In the genomic region with DNA sequence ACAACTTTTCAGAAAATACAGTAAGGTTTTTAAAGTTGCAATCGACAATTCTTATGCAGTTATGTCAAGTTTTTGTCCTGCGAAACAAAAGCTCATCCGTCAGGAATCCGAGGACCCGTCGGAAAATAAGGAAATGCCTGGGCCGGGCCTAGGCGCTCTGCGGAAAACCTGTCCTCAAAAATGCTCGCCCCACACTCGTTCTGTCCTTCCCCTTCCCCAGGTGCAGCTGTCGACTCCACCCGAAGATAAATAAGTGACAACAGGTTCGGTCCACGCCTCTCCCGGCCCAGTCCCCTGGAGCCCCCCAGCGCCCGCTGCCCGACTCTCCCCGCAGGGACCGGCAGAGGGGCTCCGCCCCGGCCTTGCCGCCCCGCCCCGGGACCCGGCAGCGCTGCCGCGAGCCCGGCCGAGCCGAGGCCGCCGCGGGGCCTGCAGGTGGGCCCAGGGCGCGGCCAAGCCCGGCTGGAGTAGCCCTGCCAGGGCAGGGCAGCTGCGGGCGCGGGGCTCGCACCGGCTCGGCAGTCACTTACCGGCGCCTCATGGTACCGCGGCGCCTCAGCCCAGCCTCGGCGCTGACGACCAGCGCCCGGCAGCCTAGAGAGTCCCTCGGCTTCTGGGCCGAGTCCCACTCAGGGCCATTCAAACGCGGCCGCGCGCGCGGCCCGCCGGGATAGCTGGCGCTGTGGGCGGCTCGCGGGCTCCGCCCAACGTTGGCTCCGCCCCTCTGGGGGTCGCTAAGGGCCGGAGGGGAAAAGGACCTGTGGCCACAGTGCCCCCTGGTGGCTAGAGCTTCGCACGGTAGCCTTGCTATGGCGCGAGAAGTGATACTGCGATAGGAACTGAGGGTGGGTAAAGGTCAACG, we compare ENCODE assay signal across 8 cellular contexts. TPM values are rescaled to one million over a fixed set of nuclear protein-coding genes. Genes with fewer than 3 reads are reported as not detected.
DNase-seq lines count a peak whose midpoint lies in the region; ATAC-seq, FAIRE-seq and TF ChIP-seq lines count a peak whose summit lies in the region.

A gene with protein sequence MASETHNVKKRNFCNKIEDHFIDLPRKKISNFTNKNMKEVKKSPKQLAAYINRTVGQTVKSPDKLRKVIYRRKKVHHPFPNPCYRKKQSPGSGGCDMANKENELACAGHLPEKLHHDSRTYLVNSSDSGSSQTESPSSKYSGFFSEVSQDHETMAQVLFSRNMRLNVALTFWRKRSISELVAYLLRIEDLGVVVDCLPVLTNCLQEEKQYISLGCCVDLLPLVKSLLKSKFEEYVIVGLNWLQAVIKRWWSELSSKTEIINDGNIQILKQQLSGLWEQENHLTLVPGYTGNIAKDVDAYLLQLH (minus strand): TSS at position 676 of the 862 bp plus-strand sequence. CDS start 46,420 bp downstream, outside the sequence.

- H3K27ac ChIP-seq in WERI-Rb-1 (peak within 1 kb of the TSS; percentile 83), spleen (peak within 1 kb of the TSS; percentile 66 to 92 (median 88))

- no peaks in the 10 kb centered on the region for H3K9me3 ChIP-seq in WERI-Rb-1 (ENCODE audit: severe bottlenecking)
- H3K9me3 ChIP-seq in spleen, result no peaks in the 10 kb centered on the region

- H3K27ac Mint-ChIP-seq in immature natural killer cell, result peak within 1 kb of the TSS; percentile 74 to 91 (median 82)

- H3K4me3 Mint-ChIP-seq in immature natural killer cell, result peak within 1 kb of the TSS; percentile 86 to 91 (median 89)

- H3K4me1 Mint-ChIP-seq in immature natural killer cell, result peaks cover 21 to 30% of the 10 kb centered on the region in 2 donors

- H3K4me3 ChIP-seq in AG09309 (ENCODE audit: control insufficient read depth, low read depth, low read length) (peak within 1 kb of the TSS; percentile 54), WERI-Rb-1 (ENCODE audit: low read depth, low read length) (peak within 1 kb of the TSS; percentile 68), bronchial epithelial cell (ENCODE audit: low read depth, low read length) (peak within 1 kb of the TSS; percentile 76), spleen (peak within 1 kb of the TSS; percentile 56 to 85 (median 60))

- ATAC-seq in GM18907 (IDR thresholded peaks at IDR 0.05; ENCODE audit: unreplicated experiment), result peak; percentile 97
- peak; percentile 94 for ATAC-seq in HG03159 (IDR thresholded peaks at IDR 0.05; ENCODE audit: unreplicated experiment)

- no peaks in the 10 kb centered on the region for H3K36me3 Mint-ChIP-seq in immature natural killer cell

- TF ChIP-seq CTCF in AG09309 (IDR thresholded peaks at IDR 0.05; ENCODE audit: control insufficient read depth, insufficient read depth, low read depth, low read length, missing control alignments) (peak; percentile 88), WERI-Rb-1 (IDR thresholded peaks at IDR 0.05; ENCODE audit: low read depth, low read length) (peak; percentile 86), bronchial epithelial cell (IDR thresholded peaks at IDR 0.05; ENCODE audit: insufficient read depth, low read length, severe bottlenecking) (peak; percentile 96), spleen (IDR thresholded peaks at IDR 0.05 in 8 of 11, conservative IDR thresholded peaks at IDR 0.05 in 3 of 11) (peak; percentile 90 to 99 (median 97))

- 0 to 1% (median 0%) methylated on average over 22 to 81 of the region's 81 CpGs for WGBS in spleen, 5 donors

- peaks cover 0 to 2% (median 0%) of the 10 kb centered on the region in 6 donors for H3K9me3 Mint-ChIP-seq in immature natural killer cell

- H3K27me3 Mint-ChIP-seq in immature natural killer cell (ENCODE audit: low read depth in 3 of 3), result peaks cover 0 to 2% (median 1%) of the 10 kb centered on the region in 3 donors

- DNase-seq in AG09309 (ENCODE audit: low read depth), result peak; percentile 55
- peak; percentile 97 for DNase-seq in NCI-H2227 (lab: John Stamatoyannopoulos, UW; ENCODE audit: unreplicated experiment)
- peak; percentile 97 for DNase-seq in WERI-Rb-1
- peak; percentile 79 for DNase-seq in bronchial epithelial cell (ENCODE audit: low read depth)
- DNase-seq in immature natural killer cell, result peak; percentile 90 to 93 (median 91)
- peak; percentile 99 for DNase-seq in spleen

- H3K36me3 ChIP-seq in WERI-Rb-1 (peaks cover 6% of the 10 kb centered on the region), bronchial epithelial cell (ENCODE audit: control insufficient read depth, insufficient read depth, low read length) (no peaks in the 10 kb centered on the region), spleen (peaks cover 0 to 7% (median 0%) of the 10 kb centered on the region in 6 donors)

- no peaks in the 10 kb centered on the region for H3K27me3 ChIP-seq in WERI-Rb-1 (ENCODE audit: insufficient read depth, low read depth, severe bottlenecking)
- H3K27me3 ChIP-seq in bronchial epithelial cell (ENCODE audit: control insufficient read depth, insufficient read depth, low read length), result no peaks in the 10 kb centered on the region
- H3K27me3 ChIP-seq in spleen (replicated peaks in 1 of 7), result no peaks in the 10 kb centered on the region

- FAIRE-seq in bronchial epithelial cell (lab: Jason Lieb, UNC), result no peak

- TF ChIP-seq POLR2A in spleen (IDR thresholded peaks at IDR 0.05), result peak in 1 of 3 donors; percentile 82

- peaks cover 9 to 28% (median 24%) of the 10 kb centered on the region in 6 donors for H3K4me1 ChIP-seq in spleen

- intact Hi-C loops in spleen (cut with DNase I; ENCODE audit: low total_unique reads), result loop anchor here (5.0 kb wide), 2 partner anchors 107 to 147 kb away; a partner anchor contains a TSS

RNA-seq across cellular contexts. Expression of the gene that starts here (rescaled TPM):
- total RNA-seq in bronchial epithelial cell (44.0 and 52.1 TPM in 2 replicates), spleen (10 to 100 TPM; 40.2 to 86.3 (median 52.4) TPM)
- polyA plus RNA-seq in immature natural killer cell (10 to 100 TPM; 24.7 to 30.5 (median 26.9) TPM), spleen (10 to 100 TPM; 18.4 to 21.0 (median 18.7) TPM)

Comparison
In these comparisons a context has a peak if more than half of its experiments do, and no peak if none do; other contexts are left out.
1. Peak in every context shown above with its lines: DNase-seq, ATAC-seq, H3K4me3 ChIP-seq and H3K27ac ChIP-seq.